Comparison of ENCODE assay signal across 3 cellular contexts in the genomic region with DNA sequence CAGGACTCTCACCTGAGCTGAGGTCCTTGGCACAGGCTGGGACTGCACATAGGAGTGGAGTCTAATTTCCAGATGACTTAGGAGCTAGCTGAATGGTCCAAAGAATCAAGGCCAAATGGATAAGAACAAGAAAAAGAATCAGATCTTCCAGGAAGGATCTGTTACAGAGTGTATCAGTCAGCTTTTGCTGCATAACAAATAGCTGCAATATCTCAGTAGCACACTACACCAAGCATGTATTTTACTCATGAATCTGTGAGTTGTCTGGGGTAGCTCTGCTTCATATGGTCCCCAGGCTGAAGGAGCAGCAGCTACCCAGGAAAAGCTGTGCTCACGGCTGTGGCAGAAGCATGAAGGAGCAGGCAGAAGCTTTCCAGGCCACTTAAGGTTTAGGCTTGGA.
TF ChIP-seq lines count a peak whose summit lies in the region.

No MANE protein-coding gene starts in this region.

TF ChIP-seq in HepG2, 621 proteins besides CTCF, POLR2A, EP300 and RAD21:
- TF ChIP-seq HDAC6 (IDR thresholded peaks at IDR 0.05; ENCODE audit: low read depth, low read length) (no peak), RBAK (CRISPR knock-in tag; IDR thresholded peaks at IDR 0.05) (peak; percentile 88; the same call in 1 of the 2 replicates)

TF ChIP-seq in HCT116, 20 proteins besides CTCF, POLR2A, EP300 and RAD21:
- TF ChIP-seq CBX3 (IDR thresholded peaks at IDR 0.05; ENCODE audit: low read depth), result peak; percentile 60; the same call in 1 of the 2 replicates
- TF ChIP-seq, protein P1, sequence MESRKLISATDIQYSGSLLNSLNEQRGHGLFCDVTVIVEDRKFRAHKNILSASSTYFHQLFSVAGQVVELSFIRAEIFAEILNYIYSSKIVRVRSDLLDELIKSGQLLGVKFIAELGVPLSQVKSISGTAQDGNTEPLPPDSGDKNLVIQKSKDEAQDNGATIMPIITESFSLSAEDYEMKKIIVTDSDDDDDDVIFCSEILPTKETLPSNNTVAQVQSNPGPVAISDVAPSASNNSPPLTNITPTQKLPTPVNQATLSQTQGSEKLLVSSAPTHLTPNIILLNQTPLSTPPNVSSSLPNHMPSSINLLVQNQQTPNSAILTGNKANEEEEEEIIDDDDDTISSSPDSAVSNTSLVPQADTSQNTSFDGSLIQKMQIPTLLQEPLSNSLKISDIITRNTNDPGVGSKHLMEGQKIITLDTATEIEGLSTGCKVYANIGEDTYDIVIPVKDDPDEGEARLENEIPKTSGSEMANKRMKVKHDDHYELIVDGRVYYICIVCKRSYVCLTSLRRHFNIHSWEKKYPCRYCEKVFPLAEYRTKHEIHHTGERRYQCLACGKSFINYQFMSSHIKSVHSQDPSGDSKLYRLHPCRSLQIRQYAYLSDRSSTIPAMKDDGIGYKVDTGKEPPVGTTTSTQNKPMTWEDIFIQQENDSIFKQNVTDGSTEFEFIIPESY (IDR thresholded peaks at IDR 0.05; ENCODE audit: extremely low read depth, insufficient replicate concordance, low read length), result no peak

TF ChIP-seq in HEK293, 187 proteins besides CTCF, POLR2A, EP300 and RAD21:
- TF ChIP-seq ZBTB7A (tag by site-specific recombination; IDR thresholded peaks at IDR 0.05; ENCODE audit: low read depth) (no peak), RBAK (tag by site-specific recombination; IDR thresholded peaks at IDR 0.05) (peak; percentile 88)
